Comparison of ENCODE assay signal across 1 cellular context in the genomic region with DNA sequence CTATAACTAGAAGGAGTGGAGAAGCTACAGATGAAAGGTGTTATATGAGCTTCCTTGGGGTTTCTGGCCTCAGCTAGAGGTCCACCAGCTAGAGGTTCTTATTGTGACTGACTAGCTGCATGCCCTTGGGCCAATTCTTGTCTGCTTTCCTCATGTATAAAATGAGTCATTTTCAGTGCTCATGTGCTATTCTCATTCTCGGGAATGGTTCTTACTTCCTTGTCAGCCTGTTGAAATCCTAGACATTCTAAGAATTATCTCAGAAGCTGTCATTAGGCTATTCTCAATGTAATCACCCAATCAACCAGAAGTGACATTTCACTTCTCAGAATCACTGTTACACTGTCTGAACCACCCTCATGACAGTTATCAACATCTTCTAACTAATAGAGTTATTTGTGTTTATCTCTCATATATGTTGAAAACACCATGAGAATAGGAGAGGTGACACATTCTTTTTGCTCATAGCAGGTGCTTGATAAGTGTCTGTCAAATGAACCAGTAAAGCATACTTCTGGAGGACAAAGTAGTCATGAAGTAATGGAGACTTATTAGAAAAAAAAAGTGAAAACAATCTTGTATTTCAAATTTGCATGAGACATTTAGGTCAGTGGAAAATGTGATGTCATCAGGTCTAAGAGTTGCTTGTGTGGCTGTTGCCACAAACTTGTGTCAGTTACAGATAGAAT.
TF ChIP-seq lines count a peak whose summit lies in the region.

No MANE protein-coding gene starts in this region.

TF ChIP-seq in HEK293, 187 proteins besides CTCF, POLR2A, EP300 and RAD21 (continued from another document and continues in another):
- TF ChIP-seq ZNF366 (tag by site-specific recombination; conservative IDR thresholded peaks at IDR 0.05) (peak; percentile 82), ATF2 (tag by site-specific recombination; IDR thresholded peaks at IDR 0.05; ENCODE audit: low read depth) (peak; percentile 69; the same call in 1 of the 2 replicates), ZNF514 (tag by site-specific recombination; IDR thresholded peaks at IDR 0.05) (no peak), ZNF623 (tag by site-specific recombination; IDR thresholded peaks at IDR 0.05) (peak; percentile 12; the same call in 1 of the 2 replicates), ZNF302 (tag by site-specific recombination; IDR thresholded peaks at IDR 0.05; ENCODE audit: low read depth) (no peak), ZNF621 (tag by site-specific recombination; IDR thresholded peaks at IDR 0.05) (no peak), ZEB2 (tag by site-specific recombination; IDR thresholded peaks at IDR 0.05) (peak; percentile 85), ZBTB20 (tag by site-specific recombination; IDR thresholded peaks at IDR 0.05) (0 out of 2 replicates have a peak, but pooled peaks have one; percentile 7), ZBTB1 (tag by site-specific recombination; IDR thresholded peaks at IDR 0.05) (no peak), HOXD13 (CRISPR knock-in tag; IDR thresholded peaks at IDR 0.05; ENCODE audit: borderline replicate concordance) (no peak), PRDM6 (tag by site-specific recombination; IDR thresholded peaks at IDR 0.05) (peak; percentile 17; the same call in 1 of the 2 replicates), ZFP41 (tag by site-specific recombination; IDR thresholded peaks at IDR 0.05; ENCODE audit: borderline replicate concordance) (no peak), PRDM1 (tag by site-specific recombination; IDR thresholded peaks at IDR 0.05) (no peak), ZNF175 (tag by site-specific recombination; IDR thresholded peaks at IDR 0.05) (no peak), YY1 (tag by site-specific recombination; IDR thresholded peaks at IDR 0.05) (no peak), GLIS1 (tag by site-specific recombination; IDR thresholded peaks at IDR 0.05) (peak; percentile 75), ZFP69B (tag by site-specific recombination; IDR thresholded peaks at IDR 0.05) (no peak), ZNF114 (tag by site-specific recombination; IDR thresholded peaks at IDR 0.05) (no peak), ZBTB48 (tag by site-specific recombination; IDR thresholded peaks at IDR 0.05) (no peak), ZNF544 (tag by site-specific recombination; IDR thresholded peaks at IDR 0.05) (no peak), ZNF2 (tag by site-specific recombination; IDR thresholded peaks at IDR 0.05) (no peak), ZNF707 (tag by site-specific recombination; IDR thresholded peaks at IDR 0.05) (no peak), ZNF473 (tag by site-specific recombination; IDR thresholded peaks at IDR 0.05) (no peak), WT1 (tag by site-specific recombination; IDR thresholded peaks at IDR 0.05) (no peak), ZNF148 (tag by site-specific recombination; IDR thresholded peaks at IDR 0.05; ENCODE audit: borderline replicate concordance) (no peak), ZNF324 (tag by site-specific recombination; IDR thresholded peaks at IDR 0.05) (no peak), ZIC2 (tag by site-specific recombination; IDR thresholded peaks at IDR 0.05) (no peak), ZNF184 (tag by site-specific recombination; IDR thresholded peaks at IDR 0.05) (peak; percentile 66; the same call in 1 of the 2 replicates), PRDM10 (tag by site-specific recombination; IDR thresholded peaks at IDR 0.05) (peak; percentile 47), ZNF10 (tag by site-specific recombination; IDR thresholded peaks at IDR 0.05) (no peak), ZNF248 (tag by site-specific recombination; IDR thresholded peaks at IDR 0.05) (no peak), ZNF677 (tag by site-specific recombination; IDR thresholded peaks at IDR 0.05) (no peak), GLIS2 (tag by site-specific recombination; IDR thresholded peaks at IDR 0.05) (peak; percentile 45; the same call in 1 of the 2 replicates), ZNF121 (tag by site-specific recombination; IDR thresholded peaks at IDR 0.05) (no peak), BCL11B (tag by site-specific recombination; IDR thresholded peaks at IDR 0.05; ENCODE audit: low read depth) (no peak), ZNF423 (tag by site-specific recombination; IDR thresholded peaks at IDR 0.05) (no peak), SP7 (tag by site-specific recombination; IDR thresholded peaks at IDR 0.05) (peak; percentile 92), HOXC10 (CRISPR knock-in tag; IDR thresholded peaks at IDR 0.05) (no peak), GFI1B (tag by site-specific recombination; IDR thresholded peaks at IDR 0.05) (no peak), ZNF670 (tag by site-specific recombination; IDR thresholded peaks at IDR 0.05; ENCODE audit: low read depth) (no peak)
- TF ChIP-seq, protein P1, sequence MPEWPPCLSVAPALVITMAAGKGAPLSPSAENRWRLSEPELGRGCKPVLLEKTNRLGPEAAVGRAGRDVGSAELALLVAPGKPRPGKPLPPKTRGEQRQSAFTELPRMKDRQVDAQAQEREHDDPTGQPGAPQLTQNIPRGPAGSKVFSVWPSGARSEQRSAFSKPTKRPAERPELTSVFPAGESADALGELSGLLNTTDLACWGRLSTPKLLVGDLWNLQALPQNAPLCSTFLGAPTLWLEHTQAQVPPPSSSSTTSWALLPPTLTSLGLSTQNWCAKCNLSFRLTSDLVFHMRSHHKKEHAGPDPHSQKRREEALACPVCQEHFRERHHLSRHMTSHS (tag by site-specific recombination; IDR thresholded peaks at IDR 0.05), result no peak
- TF ChIP-seq, protein P2, sequence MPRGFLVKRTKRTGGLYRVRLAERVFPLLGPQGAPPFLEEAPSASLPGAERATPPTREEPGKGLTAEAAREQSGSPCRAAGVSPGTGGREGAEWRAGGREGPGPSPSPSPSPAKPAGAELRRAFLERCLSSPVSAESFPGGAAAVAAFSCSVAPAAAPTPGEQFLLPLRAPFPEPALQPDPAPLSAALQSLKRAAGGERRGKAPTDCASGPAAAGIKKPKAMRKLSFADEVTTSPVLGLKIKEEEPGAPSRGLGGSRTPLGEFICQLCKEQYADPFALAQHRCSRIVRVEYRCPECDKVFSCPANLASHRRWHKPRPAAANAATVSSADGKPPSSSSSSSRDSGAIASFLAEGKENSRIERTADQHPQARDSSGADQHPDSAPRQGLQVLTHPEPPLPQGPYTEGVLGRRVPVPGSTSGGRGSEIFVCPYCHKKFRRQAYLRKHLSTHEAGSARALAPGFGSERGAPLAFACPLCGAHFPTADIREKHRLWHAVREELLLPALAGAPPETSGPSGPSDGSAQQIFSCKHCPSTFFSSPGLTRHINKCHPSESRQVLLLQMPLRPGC (tag by site-specific recombination; IDR thresholded peaks at IDR 0.05), result no peak
- TF ChIP-seq, protein P3, sequence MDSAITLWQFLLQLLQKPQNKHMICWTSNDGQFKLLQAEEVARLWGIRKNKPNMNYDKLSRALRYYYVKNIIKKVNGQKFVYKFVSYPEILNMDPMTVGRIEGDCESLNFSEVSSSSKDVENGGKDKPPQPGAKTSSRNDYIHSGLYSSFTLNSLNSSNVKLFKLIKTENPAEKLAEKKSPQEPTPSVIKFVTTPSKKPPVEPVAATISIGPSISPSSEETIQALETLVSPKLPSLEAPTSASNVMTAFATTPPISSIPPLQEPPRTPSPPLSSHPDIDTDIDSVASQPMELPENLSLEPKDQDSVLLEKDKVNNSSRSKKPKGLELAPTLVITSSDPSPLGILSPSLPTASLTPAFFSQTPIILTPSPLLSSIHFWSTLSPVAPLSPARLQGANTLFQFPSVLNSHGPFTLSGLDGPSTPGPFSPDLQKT (IDR thresholded peaks at IDR 0.05; ENCODE audit: borderline replicate concordance, low read depth, low read length), result no peak
- TF ChIP-seq, protein P4, sequence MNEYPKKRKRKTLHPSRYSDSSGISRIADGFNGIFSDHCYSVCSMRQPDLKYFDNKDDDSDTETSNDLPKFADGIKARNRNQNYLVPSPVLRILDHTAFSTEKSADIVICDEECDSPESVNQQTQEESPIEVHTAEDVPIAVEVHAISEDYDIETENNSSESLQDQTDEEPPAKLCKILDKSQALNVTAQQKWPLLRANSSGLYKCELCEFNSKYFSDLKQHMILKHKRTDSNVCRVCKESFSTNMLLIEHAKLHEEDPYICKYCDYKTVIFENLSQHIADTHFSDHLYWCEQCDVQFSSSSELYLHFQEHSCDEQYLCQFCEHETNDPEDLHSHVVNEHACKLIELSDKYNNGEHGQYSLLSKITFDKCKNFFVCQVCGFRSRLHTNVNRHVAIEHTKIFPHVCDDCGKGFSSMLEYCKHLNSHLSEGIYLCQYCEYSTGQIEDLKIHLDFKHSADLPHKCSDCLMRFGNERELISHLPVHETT (tag by site-specific recombination; IDR thresholded peaks at IDR 0.05), result peak; percentile 59
- TF ChIP-seq, protein P5, sequence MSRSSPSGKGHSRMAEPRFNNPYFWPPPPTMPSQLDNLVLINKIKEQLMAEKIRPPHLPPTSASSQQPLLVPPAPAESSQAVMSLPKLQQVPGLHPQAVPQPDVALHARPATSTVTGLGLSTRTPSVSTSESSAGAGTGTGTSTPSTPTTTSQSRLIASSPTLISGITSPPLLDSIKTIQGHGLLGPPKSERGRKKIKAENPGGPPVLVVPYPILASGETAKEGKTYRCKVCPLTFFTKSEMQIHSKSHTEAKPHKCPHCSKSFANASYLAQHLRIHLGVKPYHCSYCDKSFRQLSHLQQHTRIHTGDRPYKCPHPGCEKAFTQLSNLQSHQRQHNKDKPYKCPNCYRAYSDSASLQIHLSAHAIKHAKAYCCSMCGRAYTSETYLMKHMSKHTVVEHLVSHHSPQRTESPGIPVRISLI (tag by site-specific recombination; IDR thresholded peaks at IDR 0.05), result peak; percentile 77
